21 cellular contexts compared by ENCODE assay signal in the genomic region with DNA sequence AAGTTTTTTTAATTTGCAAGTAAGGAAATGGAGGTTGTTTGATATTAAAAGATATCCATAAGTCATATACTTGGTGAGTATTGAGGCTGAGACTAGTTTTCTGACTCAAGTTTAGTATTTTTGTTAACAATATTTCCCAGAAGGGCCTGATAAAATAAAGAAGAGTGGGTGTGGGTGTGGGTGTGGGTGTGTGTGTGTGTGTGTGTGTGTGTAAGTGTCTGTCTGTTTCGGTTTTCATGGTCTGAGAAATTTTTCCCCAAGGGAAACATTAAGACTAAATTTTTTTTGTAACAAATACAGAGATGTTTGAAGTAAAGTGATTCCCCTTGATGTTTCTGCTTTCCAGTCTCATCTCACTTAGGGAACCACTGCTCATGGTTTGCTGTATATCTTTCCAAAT. TPM values are rescaled to one million over a fixed set of nuclear protein-coding genes. Genes with fewer than 3 reads are reported as not detected.
DNase-seq lines count a peak whose midpoint lies in the region; ATAC-seq lines count a peak whose summit lies in the region.
"Had no signal": no experiment of that assay in that cellular context is flagged by ENCODE, and none has a peak within 500 bp of the region (broad histone marks: within the 10 kb centered on the region; RNA-seq: fewer than 3 reads in every experiment).

No MANE protein-coding gene starts in this region.

- POLR2A ChIA-PET in activated CD4-positive, alpha-beta T cell treated with anti-CD3 and anti-CD28 coated beads for 36 hours (lab: Charles Lee), result no interaction called here

- H3K27ac ChIP-seq in CD4-positive, CD25-positive, alpha-beta regulatory T cell (ENCODE audit: insufficient read depth, low read length, poor library complexity, severe bottlenecking), result peak overlapping the region; percentile 1
- H3K27ac ChIP-seq: 22Rv1, lower lobe of right lung had no signal

- H3K4me3 ChIP-seq in CD4-positive, CD25-positive, alpha-beta regulatory T cell (ENCODE audit: low read depth, low read length), result no peak overlapping the region
- H3K4me3 ChIP-seq: gastrocnemius medialis, lower lobe of right lung had no signal

- H3K4me1 Mint-ChIP-seq in activated CD4-positive, alpha-beta T cell treated with anti-CD3 and anti-CD28 coated beads for 36 hours, result peaks cover 46% of the 10 kb centered on the region
- peaks cover 48 to 74% (median 57%) of the 10 kb centered on the region in 4 donors for H3K4me1 Mint-ChIP-seq in CD4-positive, CD25-positive, alpha-beta regulatory T cell
- H3K4me1 Mint-ChIP-seq in activated T-helper 17 cell treated with anti-CD3 and anti-CD28 coated beads, Interleukin-2, amount 50 U/mL, for 72 hours, result peaks cover 25% of the 10 kb centered on the region
- peaks cover 53 to 78% of the 10 kb centered on the region in 2 donors for H3K4me1 Mint-ChIP-seq in immature natural killer cell

- CTCF ChIA-PET in activated CD4-positive, alpha-beta T cell treated with anti-CD3 and anti-CD28 coated beads for 36 hours (lab: Charles Lee), result interaction anchor here (1.2 to 2.5 kb wide), 2 partner anchors 9 to 11 kb away, joined by 3 to 5 read pairs; no protein-coding TSS in a partner anchor

- H3K36me3 Mint-ChIP-seq in activated CD4-positive, alpha-beta T cell treated with anti-CD3 and anti-CD28 coated beads for 36 hours (ENCODE audit: low read depth), result peaks cover 29% of the 10 kb centered on the region
- peaks cover 36% of the 10 kb centered on the region for H3K36me3 Mint-ChIP-seq in CD4-positive, CD25-positive, alpha-beta regulatory T cell
- H3K36me3 Mint-ChIP-seq in activated T-helper 17 cell treated with anti-CD3 and anti-CD28 coated beads, Interleukin-2, amount 50 U/mL, for 72 hours (ENCODE audit: low read depth), result peaks cover 62% of the 10 kb centered on the region
- peaks cover 20 to 30% (median 28%) of the 10 kb centered on the region in 3 donors for H3K36me3 Mint-ChIP-seq in immature natural killer cell

- H3K27me3 Mint-ChIP-seq in activated CD4-positive, alpha-beta T cell treated with anti-CD3 and anti-CD28 coated beads for 36 hours, result no peaks in the 10 kb centered on the region
- H3K27me3 Mint-ChIP-seq in CD4-positive, CD25-positive, alpha-beta regulatory T cell, result no peaks in the 10 kb centered on the region
- H3K27me3 Mint-ChIP-seq in activated T-helper 17 cell treated with anti-CD3 and anti-CD28 coated beads, Interleukin-2, amount 50 U/mL, for 72 hours, result no peaks in the 10 kb centered on the region
- H3K27me3 Mint-ChIP-seq in immature natural killer cell (ENCODE audit: low read depth in 3 of 3), result peaks cover 0 to 2% (median 0%) of the 10 kb centered on the region in 3 donors
- H3K27me3 Mint-ChIP-seq: activated B cell treated with CpG ODN at 0.5 μM for 24 hours had no signal

- H3K4me1 ChIP-seq in CD4-positive, CD25-positive, alpha-beta regulatory T cell (ENCODE audit: control insufficient read depth, insufficient read depth, low read length, poor library complexity, severe bottlenecking), result peaks cover 22% of the 10 kb centered on the region
- H3K4me1 ChIP-seq: lower lobe of right lung had no signal

- no peak overlapping the region for H3K4me3 Mint-ChIP-seq in activated CD4-positive, alpha-beta T cell treated with anti-CD3 and anti-CD28 coated beads for 36 hours
- H3K4me3 Mint-ChIP-seq in CD4-positive, CD25-positive, alpha-beta regulatory T cell, result peak overlapping the region in 3 of 4 donors; percentile 22 to 61 (median 55)
- H3K4me3 Mint-ChIP-seq in activated T-helper 17 cell treated with anti-CD3 and anti-CD28 coated beads, Interleukin-2, amount 50 U/mL, for 72 hours, result peak overlapping the region; percentile 37
- peak overlapping the region in 3 of 5 donors; percentile 14 to 36 (median 15) for H3K4me3 Mint-ChIP-seq in immature natural killer cell
- H3K4me3 Mint-ChIP-seq: activated B cell treated with CpG ODN at 0.5 μM for 24 hours had no signal

- H3K9me3 ChIP-seq in CD4-positive, CD25-positive, alpha-beta regulatory T cell (ENCODE audit: control insufficient read depth in 2 of 2, low read length in 2 of 2), result no peaks in the 10 kb centered on the region
- H3K9me3 ChIP-seq: gastrocnemius medialis, lower lobe of right lung had no signal

- H3K27me3 ChIP-seq in CD4-positive, CD25-positive, alpha-beta regulatory T cell (ENCODE audit: control insufficient read depth, insufficient read depth, low read length), result no peaks in the 10 kb centered on the region
- H3K27me3 ChIP-seq: gastrocnemius medialis had no signal

- peaks cover 5% of the 10 kb centered on the region for H3K9me3 Mint-ChIP-seq in activated CD4-positive, alpha-beta T cell treated with anti-CD3 and anti-CD28 coated beads for 36 hours (ENCODE audit: low read depth)
- peaks cover 0 to 5% (median 0%) of the 10 kb centered on the region in 7 donors for H3K9me3 Mint-ChIP-seq in CD4-positive, CD25-positive, alpha-beta regulatory T cell
- no peaks in the 10 kb centered on the region for H3K9me3 Mint-ChIP-seq in activated T-helper 17 cell treated with anti-CD3 and anti-CD28 coated beads, Interleukin-2, amount 50 U/mL, for 72 hours
- H3K9me3 Mint-ChIP-seq in immature natural killer cell, result no peaks in the 10 kb centered on the region

- ATAC-seq in activated CD4-positive, alpha-beta T cell treated with anti-CD3 and anti-CD28 coated beads for 36 hours, result peak; percentile 42
- no peak for ATAC-seq in CD4-positive, CD25-positive, alpha-beta regulatory T cell (ENCODE audit: low read depth in 2 of 2)
- ATAC-seq in activated T-helper 17 cell treated with anti-CD3 and anti-CD28 coated beads, Interleukin-2, amount 50 U/mL, for 72 hours (replicated peaks), result no peak
- ATAC-seq: gastrocnemius medialis, lower lobe of right lung, Right ventricle myocardium inferior had no signal

- intact Hi-C loops in activated CD4-positive, alpha-beta T cell treated with anti-CD3 and anti-CD28 coated beads for 36 hours (cut with DNase I, micrococcal nuclease), result no loop called here
- intact Hi-C loops in cardiac septum (cut with DNase I), result no loop called here

- peaks cover 31% of the 10 kb centered on the region for H3K36me3 ChIP-seq in CD4-positive, CD25-positive, alpha-beta regulatory T cell (ENCODE audit: control insufficient read depth, insufficient read depth, low read length)

- H3K27ac Mint-ChIP-seq in activated CD4-positive, alpha-beta T cell treated with anti-CD3 and anti-CD28 coated beads for 36 hours, result no peak overlapping the region
- H3K27ac Mint-ChIP-seq in CD4-positive, CD25-positive, alpha-beta regulatory T cell, result peak overlapping the region in 1 of 3 donors; percentile 4
- peak overlapping the region; percentile 73 for H3K27ac Mint-ChIP-seq in activated T-helper 17 cell treated with anti-CD3 and anti-CD28 coated beads, Interleukin-2, amount 50 U/mL, for 72 hours
- H3K27ac Mint-ChIP-seq in immature natural killer cell, result peak overlapping the region in 3 of 6 donors; percentile 6 to 23 (median 12)
- H3K27ac Mint-ChIP-seq: activated B cell treated with CpG ODN at 0.5 μM for 24 hours had no signal

- DNase-seq in activated CD4-positive, alpha-beta T cell treated with anti-CD3 and anti-CD28 coated beads for 36 hours, result no peak
- DNase-seq in activated CD4-positive, alpha-beta T cell treated with anti-CD3 and anti-CD28 coated beads for 48 hours, result no peak
- peak in 1 of 3 donors; percentile 35 for DNase-seq in CD4-positive, CD25-positive, alpha-beta regulatory T cell
- DNase-seq in immature natural killer cell (no peak), GDM1 (lab: John Stamatoyannopoulos, UW) (no peak), OCI-M1 (lab: John Stamatoyannopoulos, UW) (no peak), cardiac septum (ENCODE audit: low spot score) (no peak)
- DNase-seq: activated B cell treated with CpG ODN at 0.5 μM for 24 hours; activated gamma-delta T cell; AML-193; cerebellar nuclear complex; gastrocnemius medialis; kidney; lower lobe of right lung; NCI-H187 treated with DMSO at 0.1 percent for 48 hours; stimulated activated CD4-positive, alpha-beta T cell treated with anti-CD3 and anti-CD28 coated beads, Interleukin-4, amount 100 ng/mL, for 24 hours; T1000; trophoblast cell had no signal

RNA-seq across cellular contexts. Expression of gene PPM1B, which starts 36.5 kb away (rescaled TPM):
- 10 to 100 TPM; 34.8 to 42.0 TPM for total RNA-seq in activated CD4-positive, alpha-beta T cell treated with anti-CD3 and anti-CD28 coated beads for 36 hours
- 91.8 TPM for total RNA-seq in CD4-positive, CD25-positive, alpha-beta regulatory T cell
- polyA plus RNA-seq in CD4-positive, CD25-positive, alpha-beta regulatory T cell, result 10 to 100 TPM; 48.9 to 62.6 (median 58.2) TPM
- 10 to 100 TPM; 36.3 to 38.9 TPM for total RNA-seq in activated T-helper 17 cell treated with anti-CD3 and anti-CD28 coated beads, Interleukin-2, amount 50 U/mL, for 72 hours
- polyA plus RNA-seq in immature natural killer cell, result 10 to 100 TPM; 32.1 to 61.3 (median 40.0) TPM
- total RNA-seq in cardiac septum, result 68.4 TPM
